In genomic region chr2:11494310-11494709, GRCh38 we compare ENCODE assay signal across 21 cellular contexts. TPM values are rescaled to one million over a fixed set of nuclear protein-coding genes. Genes with fewer than 3 reads are reported as not detected.
A peak's percentile ranks its signal among the peaks of the same experiment; 100 is the strongest.
DNase-seq lines count a peak whose midpoint lies in the region; ATAC-seq, FAIRE-seq and TF ChIP-seq lines count a peak whose summit lies in the region.
"Had no signal": no experiment of that assay in that cellular context is flagged by ENCODE, and none has a peak within 500 bp of the region (broad histone marks: within the 10 kb centered on the region; RNA-seq: fewer than 3 reads in every experiment).

No MANE protein-coding gene starts in this region.

- H3K36me3 ChIP-seq in HepG2 (replicated peaks in 1 of 2; ENCODE audit: control insufficient read depth in 1 of 2, insufficient read depth in 2 of 2, low read length in 2 of 2), result peaks cover 4% of the 10 kb centered on the region in 2 experiments; a peak in 4 of 5 replicates
- no peaks in the 10 kb centered on the region for H3K36me3 ChIP-seq in right lobe of liver
- H3K36me3 ChIP-seq: BLaER1 treated with 17β-estradiol and CSF1 and Interleukin-3, amounts not matched to agents 10 nM and 100 nM had no signal

- CTCF ChIA-PET in HepG2 (lab: Yijun Ruan, JAX; ENCODE audit: low intra/inter-chr PET ratio, low total read pairs), result no interaction called here

- H3K27ac ChIP-seq in HepG2 (ENCODE audit: extremely low read length, insufficient read depth, low read length), result no peak overlapping the region
- H3K27ac ChIP-seq in right lobe of liver, result no peak overlapping the region
- H3K27ac ChIP-seq: 22Rv1; A549; BLaER1 treated with 17β-estradiol and CSF1 and Interleukin-3, amounts not matched to agents 10 nM and 100 nM; C4-2B had no signal

- H2AFZ ChIP-seq in HepG2 (ENCODE audit: low read length), result no peak overlapping the region

- no peaks in the 10 kb centered on the region for H3K9me3 ChIP-seq in HepG2 (ENCODE audit: low read length)
- no peaks in the 10 kb centered on the region for H3K9me3 ChIP-seq in right lobe of liver
- H3K9me3 ChIP-seq: Caco-2 had no signal

- no TSS peak for BruUV-seq in HepG2 (replicated peaks; lab: Mats Ljungman, UMichigan)

- in situ Hi-C loops in HepG2 (cut with HindIII; ENCODE audit: extremely low pct_ligation_motif_present, low pct_unique_long_range_greater_than_20kb), result no loop called here

- DNase-seq in NCI-H146 (lab: John Stamatoyannopoulos, UW), result peak; percentile 3
- no peak for DNase-seq in NCI-H146 treated with DMSO at 0.1 percent for 48 hours (lab: John Stamatoyannopoulos, UW; ENCODE audit: unreplicated experiment)
- no peak for DNase-seq in HepG2 (ENCODE audit: low spot score)
- DNase-seq in right lobe of liver, result no peak
- no peak for DNase-seq in kidney tubule cell (ENCODE audit: low spot score)
- DNase-seq: AML-193; Caco-2; Calu3; CD4-positive, alpha-beta T cell; CD8-positive, alpha-beta T cell; DMS79 treated with DMSO at 0.1 percent for 48 hours; GF-D8 had no signal

- no peaks in the 10 kb centered on the region for H4K20me1 ChIP-seq in HepG2 (ENCODE audit: insufficient read depth, low read length)
- H4K20me1 ChIP-seq: BLaER1 treated with 17β-estradiol and CSF1 and Interleukin-3, amounts not matched to agents 10 nM and 100 nM had no signal

- POLR2A ChIA-PET in HepG2 (lab: Yijun Ruan, JAX), result no interaction called here

- no peak for TF ChIP-seq RAD21 in HepG2 (CRISPR knock-in tag; IDR thresholded peaks at IDR 0.05)

- no peak overlapping the region for H3K9ac ChIP-seq in HepG2 (ENCODE audit: insufficient read depth, low read depth, low read length)
- H3K9ac ChIP-seq: BLaER1 treated with 17β-estradiol and CSF1 and Interleukin-3, amounts not matched to agents 10 nM and 100 nM had no signal

- FAIRE-seq in HepG2 (lab: Jason Lieb, UNC), result no peak
- FAIRE-seq: A549, D721Med, G401.6, GM12891, GM19239 had no signal

- TF ChIP-seq EP300 in HepG2 (IDR thresholded peaks at IDR 0.05; ENCODE audit: low read depth in 2 of 2, low read length in 2 of 2) (no peak), HepG2 (CRISPR knock-in tag; IDR thresholded peaks at IDR 0.05; ENCODE audit: borderline replicate concordance) (no peak)

- TF ChIP-seq POLR2A in HepG2 (IDR thresholded peaks at IDR 0.05; ENCODE audit: insufficient read depth in 1 of 2, low read depth in 2 of 2, low read length in 2 of 2) (no peak), right lobe of liver (IDR thresholded peaks at IDR 0.05) (no peak)

- intact Hi-C loops in HepG2 (cut with micrococcal nuclease; ENCODE audit: unreplicated experiment) (no loop called here), right lobe of liver (cut with DNase I) (no loop called here)

- H3K4me1 ChIP-seq in HepG2 (ENCODE audit: insufficient read depth, low read length) (peaks cover 93% of the 10 kb centered on the region), right lobe of liver (peaks cover 0 to 14% (median 7%) of the 10 kb centered on the region in 4 donors)
- H3K4me1 ChIP-seq: BLaER1 treated with 17β-estradiol and CSF1 and Interleukin-3, amounts not matched to agents 10 nM and 100 nM had no signal

- 93% methylated on average over 2 of the region's 2 CpGs for WGBS in HepG2 (ENCODE audit: low lambda C conversion rate)
- WGBS in right lobe of liver (ENCODE audit: insufficient coverage, low coverage, low lambda C conversion rate, missing lambda C conversion rate), result 83% methylated on average over 1 of the region's 2 CpGs

- no peak overlapping the region for H3K4me2 ChIP-seq in HepG2 (ENCODE audit: low read depth, low read length)
- H3K4me2 ChIP-seq: A549; BLaER1 treated with 17β-estradiol and CSF1 and Interleukin-3, amounts not matched to agents 10 nM and 100 nM had no signal

- ATAC-seq in HepG2 (no peak), right lobe of liver (no peak)
- ATAC-seq: A549; CD8-positive, alpha-beta T cell had no signal

- H3K27me3 ChIP-seq in HepG2 (ENCODE audit: control insufficient read depth in 1 of 2, insufficient read depth in 2 of 2, low read length in 2 of 2) (no peaks in the 10 kb centered on the region), right lobe of liver (no peaks in the 10 kb centered on the region)
- H3K27me3 ChIP-seq: BLaER1 treated with 17β-estradiol and CSF1 and Interleukin-3, amounts not matched to agents 10 nM and 100 nM had no signal

- no peak overlapping the region for H3K4me3 ChIP-seq in HepG2 (replicated peaks in 1 of 3; ENCODE audit: insufficient read depth in 1 of 3, low read depth in 2 of 3, low read length in 3 of 3)
- H3K4me3 ChIP-seq in right lobe of liver, result no peak overlapping the region
- H3K4me3 ChIP-seq: A549; BLaER1 treated with 17β-estradiol and CSF1 and Interleukin-3, amounts not matched to agents 10 nM and 100 nM had no signal

- TF ChIP-seq CTCF in HepG2 (CRISPR knock-in tag; IDR thresholded peaks at IDR 0.05) (no peak), right lobe of liver (IDR thresholded peaks at IDR 0.05) (no peak)

- H3K79me2 ChIP-seq in HepG2 (ENCODE audit: insufficient read depth, low read length), result peaks cover 89% of the 10 kb centered on the region

TF ChIP-seq in HepG2, 621 proteins besides CTCF, POLR2A, EP300 and RAD21 (continues in another document):
- TF ChIP-seq NCOR1 (IDR thresholded peaks at IDR 0.05; ENCODE audit: borderline replicate concordance, low read length) (0 out of 2 replicates have a peak, but pooled peaks have one; percentile 20), SRF (IDR thresholded peaks at IDR 0.05; ENCODE audit: low read depth, low read length) (peak; percentile 77)

RNA-seq across cellular contexts. Expression of gene E2F6, which starts 28.3 kb away (rescaled TPM):
- total RNA-seq in HepG2 (2016; rRNA removed; fragmentation: Illumina TruSeq; extraction: Trizol) (36.0 and 40.1 TPM in 2 replicates), right lobe of liver (1 to 10 TPM; 4.4 to 9.9 (median 5.8) TPM)
- total RNA-seq in HepG2 (2016; cell fraction: cytosol; rRNA removed; fragmentation: Illumina TruSeq; extraction: Trizol; ENCODE audit: low read depth), result 13.0 and 13.9 TPM in 2 replicates
- total RNA-seq in HepG2 (2016; cell fraction: insoluble cytoplasmic fraction; rRNA removed; fragmentation: Illumina TruSeq; extraction: Trizol), result 36.8 and 38.9 TPM in 2 replicates
- total RNA-seq in HepG2 (2016; cell fraction: membrane; rRNA removed; fragmentation: Illumina TruSeq; extraction: Trizol), result 37.8 and 40.8 TPM in 2 replicates
- total RNA-seq in HepG2 (2016; cell fraction: nucleus; rRNA removed; fragmentation: Illumina TruSeq; extraction: Trizol), result 35.5 and 39.9 TPM in 2 replicates
- 22.6 and 27.3 TPM in 2 replicates for polyA plus RNA-seq in HepG2 (2011; rRNA removed)
- polyA plus RNA-seq in HepG2 (2011; cell fraction: cytosol; rRNA removed), result 9.9 and 16.5 TPM in 2 replicates
- 15.6 and 16.3 TPM in 2 replicates for polyA plus RNA-seq in HepG2 (2011; cell fraction: nucleus; rRNA removed)
- polyA plus RNA-seq in HepG2 (2012), result 28.6 and 31.7 TPM in 2 replicates
- polyA plus RNA-seq in HepG2 (2016; cell fraction: cytosol; fragmentation: Illumina TruSeq; extraction: Trizol; ENCODE audit: low read depth), result 10.7 and 15.9 TPM in 2 replicates
- 49.4 and 50.1 TPM in 2 replicates for polyA plus RNA-seq in HepG2 (2016; cell fraction: insoluble cytoplasmic fraction; fragmentation: Illumina TruSeq; extraction: Trizol; ENCODE audit: low read depth)
- 27.3 and 31.7 TPM in 2 replicates for polyA plus RNA-seq in HepG2 (2016; cell fraction: membrane; fragmentation: Illumina TruSeq; extraction: Trizol; ENCODE audit: low read depth)
- polyA plus RNA-seq in HepG2 (2016; cell fraction: nucleus; fragmentation: Illumina TruSeq; extraction: Trizol; ENCODE audit: insufficient read depth, low read depth), result 72.4 and 76.7 TPM in 2 replicates
- 8.6 and 12.9 TPM in 2 replicates for polyA minus RNA-seq in HepG2 (2011; rRNA and poly(A)+ RNA removed; ENCODE audit: low replicate concordance)
- 10.9 and 11.8 TPM in 2 replicates for polyA minus RNA-seq in HepG2 (2011; cell fraction: cytosol; rRNA and poly(A)+ RNA removed)
- 32.4 and 33.1 TPM in 2 replicates for polyA minus RNA-seq in HepG2 (2011; cell fraction: nucleus; rRNA and poly(A)+ RNA removed)

RNA-seq across cellular contexts. Expression of gene GREB1, which starts 39.5 kb away (rescaled TPM):
- 61.2 and 64.2 TPM in 2 replicates for total RNA-seq in HepG2 (2016; rRNA removed; fragmentation: Illumina TruSeq; extraction: Trizol)
- total RNA-seq in HepG2 (2016; cell fraction: cytosol; rRNA removed; fragmentation: Illumina TruSeq; extraction: Trizol; ENCODE audit: low read depth), result 22.9 and 28.7 TPM in 2 replicates
- total RNA-seq in HepG2 (2016; cell fraction: insoluble cytoplasmic fraction; rRNA removed; fragmentation: Illumina TruSeq; extraction: Trizol), result 62.9 and 63.8 TPM in 2 replicates
- total RNA-seq in HepG2 (2016; cell fraction: membrane; rRNA removed; fragmentation: Illumina TruSeq; extraction: Trizol), result 43.0 and 57.1 TPM in 2 replicates
- total RNA-seq in HepG2 (2016; cell fraction: nucleus; rRNA removed; fragmentation: Illumina TruSeq; extraction: Trizol), result 118 and 132 TPM in 2 replicates
- polyA plus RNA-seq in HepG2 (2011; rRNA removed), result 26.8 and 31.3 TPM in 2 replicates
- polyA plus RNA-seq in HepG2 (2011; cell fraction: cytosol; rRNA removed), result 20.4 and 21.0 TPM in 2 replicates
- polyA plus RNA-seq in HepG2 (2011; cell fraction: nucleus; rRNA removed), result 110 and 130 TPM in 2 replicates
- polyA plus RNA-seq in HepG2 (2012), result 47.0 and 84.0 TPM in 2 replicates
- 10.7 and 14.3 TPM in 2 replicates for polyA plus RNA-seq in HepG2 (2016; cell fraction: cytosol; fragmentation: Illumina TruSeq; extraction: Trizol; ENCODE audit: low read depth)
- 38.8 and 51.0 TPM in 2 replicates for polyA plus RNA-seq in HepG2 (2016; cell fraction: insoluble cytoplasmic fraction; fragmentation: Illumina TruSeq; extraction: Trizol; ENCODE audit: low read depth)
- 17.8 and 18.3 TPM in 2 replicates for polyA plus RNA-seq in HepG2 (2016; cell fraction: membrane; fragmentation: Illumina TruSeq; extraction: Trizol; ENCODE audit: low read depth)
- polyA plus RNA-seq in HepG2 (2016; cell fraction: nucleus; fragmentation: Illumina TruSeq; extraction: Trizol; ENCODE audit: insufficient read depth, low read depth), result 158 and 174 TPM in 2 replicates
- 1.5 and 97.9 TPM in 2 replicates for polyA minus RNA-seq in HepG2 (2011; rRNA and poly(A)+ RNA removed; ENCODE audit: low replicate concordance)
- 60.3 and 64.2 TPM in 2 replicates for polyA minus RNA-seq in HepG2 (2011; cell fraction: cytosol; rRNA and poly(A)+ RNA removed)
- 142 and 160 TPM in 2 replicates for polyA minus RNA-seq in HepG2 (2011; cell fraction: nucleus; rRNA and poly(A)+ RNA removed)
- total RNA-seq in right lobe of liver, result 10 to 100 TPM in 2 of 6 experiments, 1 to 10 TPM in 4; 1.6 to 19.5 (median 6.5) TPM
- polyA plus RNA-seq: BJ had no signal
